In genomic region chr21:25426580-25426979, GRCh38 we compare ENCODE assay signal across 26 cellular contexts.
"Had no signal": no experiment of that assay in that cellular context is flagged by ENCODE, and none has a peak within 500 bp of the region (broad histone marks: within the 10 kb centered on the region; RNA-seq: fewer than 3 reads in every experiment).

No MANE protein-coding gene starts in this region.

- ATAC-seq: left colon; left lung; lower lobe of right lung; naive thymus-derived CD8-positive, alpha-beta T cell; pancreas; psoas muscle; right lobe of liver had no signal

- H3K27ac Mint-ChIP-seq: immature natural killer cell; naive thymus-derived CD8-positive, alpha-beta T cell; nephron had no signal

- H3K9me3 ChIP-seq: left lung, lower lobe of right lung, pancreas, psoas muscle, right lobe of liver, suprapubic skin, thoracic aorta, tibial artery, uterus had no signal

- H3K4me2 ChIP-seq: smooth muscle cell had no signal

- DNase-seq: hippocampal formation; immature natural killer cell; kidney; left colon; left lung; lower lobe of right lung; mammary epithelial cell; mesenchymal stem cell; naive thymus-derived CD8-positive, alpha-beta T cell; nucleus accumbens; pancreas; psoas muscle; right lobe of liver; stimulated activated CD4-positive, alpha-beta T cell treated with anti-CD3 and anti-CD28 coated beads, Interleukin-1b, Interleukin-23, amount 100 ng/mL, for 48 hours; stimulated activated CD4-positive, alpha-beta T cell treated with anti-CD3 and anti-CD28 coated beads, Interleukin-2, amount 100 ng/mL, for 48 hours; stimulated activated CD4-positive, alpha-beta T cell treated with anti-CD3 and anti-CD28 coated beads, Interleukin-4, amount 100 ng/mL, for 4 hours; stimulated activated CD8-positive, alpha-beta memory T cell treated with anti-CD3 and anti-CD28 coated beads, Interleukin-4, amount 100 ng/mL, for 48 hours; stimulated activated naive CD4-positive, alpha-beta T cell; tibial artery; trophoblast cell; uterus had no signal

- H3K27ac ChIP-seq: left lung, lower lobe of right lung, pancreas, psoas muscle, right lobe of liver, suprapubic skin, thoracic aorta, tibial artery, uterus had no signal

- H3K9me3 Mint-ChIP-seq: naive thymus-derived CD8-positive, alpha-beta T cell; nephron; neural crest cell had no signal

- H3K4me3 ChIP-seq: left lung, lower lobe of right lung, pancreas, psoas muscle, right lobe of liver, smooth muscle cell, suprapubic skin, thoracic aorta, tibial artery, uterus had no signal

- H3K4me1 Mint-ChIP-seq: nephron, neural crest cell had no signal

- H3K36me3 Mint-ChIP-seq: naive thymus-derived CD8-positive, alpha-beta T cell had no signal

- H3K27me3 ChIP-seq: left lung, pancreas, right lobe of liver, suprapubic skin, tibial artery, uterus had no signal

- H3K4me1 ChIP-seq: left lung, lower lobe of right lung, pancreas, psoas muscle, right lobe of liver, suprapubic skin, tibial artery, uterus had no signal

- FAIRE-seq: pancreas had no signal

- H3K36me3 ChIP-seq: left lung, lower lobe of right lung, pancreas, right lobe of liver, suprapubic skin, thoracic aorta, tibial artery, uterus had no signal

- H3K4me3 Mint-ChIP-seq: immature natural killer cell; naive thymus-derived CD8-positive, alpha-beta T cell; nephron; neural crest cell had no signal
